Comparison of ENCODE assay signal across 24 cellular contexts in genomic region chr4:15718465-15718864, GRCh38. TPM values are rescaled to one million over a fixed set of nuclear protein-coding genes. Genes with fewer than 3 reads are reported as not detected.
"Had no signal": no experiment of that assay in that cellular context is flagged by ENCODE, and none has a peak within 500 bp of the region (broad histone marks: within the 10 kb centered on the region; RNA-seq: fewer than 3 reads in every experiment).

No MANE protein-coding gene starts in this region.

- H3K36me3 ChIP-seq: breast epithelium had no signal

- H3K27me3 ChIP-seq: breast epithelium had no signal

- H3K27ac ChIP-seq: breast epithelium, KMS-11 had no signal

- DNase-seq: activated CD4-positive, alpha-beta T cell treated with anti-CD3 and anti-CD28 coated beads for 1 hour; activated CD4-positive, alpha-beta T cell treated with anti-CD3 and anti-CD28 coated beads, Interleukin-2, amount 10 ng/mL, durations not matched to agents 24 days and 14 days; activated CD4-positive, alpha-beta T cell treated with anti-CD3 and anti-CD28 coated beads, Interleukin-2, amount 50 U/mL, for 48 hours; activated CD8-positive, alpha-beta memory T cell treated with anti-CD3 and anti-CD28 coated beads for 24 hours; activated gamma-delta T cell; activated naive CD4-positive, alpha-beta T cell treated with anti-CD3 and anti-CD28 coated beads, Interleukin-2, amount 50 U/mL, for 16 hours; activated T-cell treated with anti-CD3 and anti-CD28 coated beads, Interleukin-2, amount 50 U/mL, for 4 hours; aorta; caudate nucleus; NCI-H146; NCI-H187 treated with DMSO at 0.1 percent for 48 hours; NCI-H2081 treated with DMSO at 0.1 percent for 48 hours; NCI-H446; NCI-H524; PC-3; SHP77; T-helper 17 cell; T-helper 9 cell had no signal

- H3K36me3 Mint-ChIP-seq: WTC11 had no signal

- H3K4me3 ChIP-seq: breast epithelium had no signal

- ATAC-seq: activated T-cell treated with anti-CD3 and anti-CD28 coated beads, Interleukin-2, amount 50 U/mL, for 4 hours; activated T-helper 17 cell treated with anti-CD3 and anti-CD28 coated beads, Interleukin-2, amount 50 U/mL, for 72 hours; PC-3; T-helper 17 cell; WTC11 had no signal

- H3K9ac ChIP-seq: KMS-11 had no signal

- H3K9me3 Mint-ChIP-seq: activated CD4-positive, alpha-beta T cell treated with anti-CD3 and anti-CD28 coated beads, Interleukin-2, amount 10 ng/mL, durations not matched to agents 24 days and 14 days; activated T-cell treated with anti-CD3 and anti-CD28 coated beads, Interleukin-2, amount 50 U/mL, for 4 hours; activated T-helper 17 cell treated with anti-CD3 and anti-CD28 coated beads, Interleukin-2, amount 50 U/mL, for 72 hours; WTC11 had no signal

- H3K4me3 Mint-ChIP-seq: activated CD4-positive, alpha-beta T cell treated with anti-CD3 and anti-CD28 coated beads, Interleukin-2, amount 10 ng/mL, durations not matched to agents 24 days and 14 days; activated T-cell treated with anti-CD3 and anti-CD28 coated beads, Interleukin-2, amount 50 U/mL, for 4 hours; activated T-helper 17 cell treated with anti-CD3 and anti-CD28 coated beads, Interleukin-2, amount 50 U/mL, for 72 hours; T-helper 17 cell; WTC11 had no signal

- H3K4me2 ChIP-seq: KMS-11 had no signal

- FAIRE-seq: RCC 7860 had no signal

- H3K27me3 Mint-ChIP-seq: activated CD4-positive, alpha-beta T cell treated with anti-CD3 and anti-CD28 coated beads, Interleukin-2, amount 10 ng/mL, durations not matched to agents 24 days and 14 days; activated T-helper 17 cell treated with anti-CD3 and anti-CD28 coated beads, Interleukin-2, amount 50 U/mL, for 72 hours had no signal

- H3K4me1 Mint-ChIP-seq: activated CD4-positive, alpha-beta T cell treated with anti-CD3 and anti-CD28 coated beads, Interleukin-2, amount 10 ng/mL, durations not matched to agents 24 days and 14 days; activated T-helper 17 cell treated with anti-CD3 and anti-CD28 coated beads, Interleukin-2, amount 50 U/mL, for 72 hours; T-helper 17 cell had no signal

- H3K27ac Mint-ChIP-seq: activated CD4-positive, alpha-beta T cell treated with anti-CD3 and anti-CD28 coated beads, Interleukin-2, amount 10 ng/mL, durations not matched to agents 24 days and 14 days; activated T-helper 17 cell treated with anti-CD3 and anti-CD28 coated beads, Interleukin-2, amount 50 U/mL, for 72 hours; T-helper 17 cell; WTC11 had no signal

- H3K9me3 ChIP-seq: breast epithelium had no signal

- H3K4me1 ChIP-seq: breast epithelium had no signal

RNA-seq across cellular contexts. Expression of gene BST1, which starts 15.6 kb away (rescaled TPM):
- total RNA-seq: SK-MEL-5 had no signal

RNA-seq across cellular contexts. Expression of gene CD38, which starts 59.7 kb away (rescaled TPM):
- total RNA-seq: PC-3 had no signal
